13 cellular contexts compared by ENCODE assay signal in genomic region chr22:43159484-43160178, GRCh38. TPM values are rescaled to one million over a fixed set of nuclear protein-coding genes. Genes with fewer than 3 reads are reported as not detected.
DNase-seq lines count a peak whose midpoint lies in the region; ATAC-seq and TF ChIP-seq lines count a peak whose summit lies in the region.
"Had no signal": no experiment of that assay in that cellular context is flagged by ENCODE, and none has a peak within 500 bp of the region (broad histone marks: within the 10 kb centered on the region; RNA-seq: fewer than 3 reads in every experiment).

No MANE protein-coding gene starts in this region.

- peaks cover 8% of the 10 kb centered on the region for H3K4me1 Mint-ChIP-seq in activated CD4-positive, alpha-beta T cell treated with anti-CD3 and anti-CD28 coated beads, Interleukin-2, amount 10 ng/mL, durations not matched to agents 7 days and 5 days
- H3K4me1 Mint-ChIP-seq in glutamatergic neuron (ENCODE audit: low read depth, unreplicated experiment), result peaks cover 4% of the 10 kb centered on the region
- H3K4me1 Mint-ChIP-seq: activated T-helper 17 cell treated with anti-CD3 and anti-CD28 coated beads, Interleukin-2, amount 50 U/mL, for 72 hours had no signal

- DNase-seq in activated CD4-positive, alpha-beta T cell treated with anti-CD3 and anti-CD28 coated beads, Interleukin-2, amount 10 ng/mL, durations not matched to agents 7 days and 5 days, result no peak
- no peak for DNase-seq in activated CD4-positive, alpha-beta T cell treated with anti-CD3 and anti-CD28 coated beads, Interleukin-2, amount 50 U/mL, for 4 hours
- DNase-seq in Peyer's patch (peak in 2 of 3 donors; percentile 79 to 85), glutamatergic neuron (peak; percentile 53), upper lobe of left lung (peak in 1 of 2 donors; percentile 63), lower leg skin (ENCODE audit: low spot score in 2 of 2) (no peak), NCI-H146 (lab: John Stamatoyannopoulos, UW) (no peak)
- DNase-seq: CD4-positive, CD25-positive, alpha-beta regulatory T cell; midbrain; NCI-H1436; stimulated activated CD4-positive, alpha-beta T cell treated with anti-CD3 and anti-CD28 coated beads, Interleukin-1b, Interleukin-23, amount 100 ng/mL, for 48 hours had no signal

- H3K4me3 ChIP-seq in Peyer's patch, result no peak overlapping the region
- H3K4me3 ChIP-seq in upper lobe of left lung, result no peak overlapping the region
- H3K4me3 ChIP-seq in lower leg skin (ENCODE audit: low read depth, poor library complexity, severe bottlenecking), result no peak overlapping the region

- peaks cover 0 to 54% (median 0%) of the 10 kb centered on the region in 4 donors for H3K4me1 ChIP-seq in Peyer's patch
- H3K4me1 ChIP-seq in upper lobe of left lung, result peaks cover 15 to 63% (median 33%) of the 10 kb centered on the region in 4 donors

- peaks cover 2% of the 10 kb centered on the region for H3K36me3 Mint-ChIP-seq in activated CD4-positive, alpha-beta T cell treated with anti-CD3 and anti-CD28 coated beads, Interleukin-2, amount 10 ng/mL, durations not matched to agents 7 days and 5 days (ENCODE audit: low read depth)
- no peaks in the 10 kb centered on the region for H3K36me3 Mint-ChIP-seq in glutamatergic neuron (ENCODE audit: unreplicated experiment)
- H3K36me3 Mint-ChIP-seq: CD4-positive, CD25-positive, alpha-beta regulatory T cell had no signal

- intact Hi-C loops in lower leg skin (cut with DNase I; ENCODE audit: low total_unique reads), result no loop called here

- H3K27me3 ChIP-seq in Peyer's patch, result no peaks in the 10 kb centered on the region
- H3K27me3 ChIP-seq in upper lobe of left lung, result no peaks in the 10 kb centered on the region

- H3K27ac Mint-ChIP-seq in activated CD4-positive, alpha-beta T cell treated with anti-CD3 and anti-CD28 coated beads, Interleukin-2, amount 10 ng/mL, durations not matched to agents 7 days and 5 days, result peak overlapping the region; percentile 9
- H3K27ac Mint-ChIP-seq in glutamatergic neuron (ENCODE audit: unreplicated experiment), result no peak overlapping the region
- H3K27ac Mint-ChIP-seq: activated T-helper 17 cell treated with anti-CD3 and anti-CD28 coated beads, Interleukin-2, amount 50 U/mL, for 72 hours; CD4-positive, CD25-positive, alpha-beta regulatory T cell had no signal

- H3K4me3 Mint-ChIP-seq in activated CD4-positive, alpha-beta T cell treated with anti-CD3 and anti-CD28 coated beads, Interleukin-2, amount 10 ng/mL, durations not matched to agents 7 days and 5 days, result no peak overlapping the region
- no peak overlapping the region for H3K4me3 Mint-ChIP-seq in glutamatergic neuron (ENCODE audit: unreplicated experiment)
- H3K4me3 Mint-ChIP-seq: activated T-helper 17 cell treated with anti-CD3 and anti-CD28 coated beads, Interleukin-2, amount 50 U/mL, for 72 hours; CD4-positive, CD25-positive, alpha-beta regulatory T cell had no signal

- H3K9me3 Mint-ChIP-seq in activated CD4-positive, alpha-beta T cell treated with anti-CD3 and anti-CD28 coated beads, Interleukin-2, amount 10 ng/mL, durations not matched to agents 7 days and 5 days, result no peaks in the 10 kb centered on the region
- H3K9me3 Mint-ChIP-seq in glutamatergic neuron (ENCODE audit: unreplicated experiment), result peaks cover 3% of the 10 kb centered on the region
- H3K9me3 Mint-ChIP-seq: activated T-helper 17 cell treated with anti-CD3 and anti-CD28 coated beads, Interleukin-2, amount 50 U/mL, for 72 hours; CD4-positive, CD25-positive, alpha-beta regulatory T cell had no signal

- POLR2A ChIA-PET in activated CD4-positive, alpha-beta T cell treated with anti-CD3 and anti-CD28 coated beads, Interleukin-2, amount 10 ng/mL, durations not matched to agents 7 days and 5 days (lab: Charles Lee), result no interaction called here

- TF ChIP-seq EP300 in upper lobe of left lung (IDR thresholded peaks at IDR 0.05), result no peak

- 60 to 63% methylated on average over 15 to 18 of the region's 18 CpGs for WGBS in upper lobe of left lung, 2 donors
- WGBS in lower leg skin, 2 donors, result 23 to 51% methylated on average over 10 to 13 of the region's 18 CpGs

- no peaks in the 10 kb centered on the region for H3K27me3 Mint-ChIP-seq in activated CD4-positive, alpha-beta T cell treated with anti-CD3 and anti-CD28 coated beads, Interleukin-2, amount 10 ng/mL, durations not matched to agents 7 days and 5 days
- H3K27me3 Mint-ChIP-seq in glutamatergic neuron (ENCODE audit: unreplicated experiment), result peaks cover 9% of the 10 kb centered on the region
- H3K27me3 Mint-ChIP-seq: activated T-helper 17 cell treated with anti-CD3 and anti-CD28 coated beads, Interleukin-2, amount 50 U/mL, for 72 hours; CD4-positive, CD25-positive, alpha-beta regulatory T cell had no signal

- CTCF ChIA-PET in activated CD4-positive, alpha-beta T cell treated with anti-CD3 and anti-CD28 coated beads, Interleukin-2, amount 10 ng/mL, durations not matched to agents 7 days and 5 days (lab: Charles Lee), result interaction anchor here (0.7 kb wide), 1 partner anchor 28 kb away, joined by 3 read pairs; no protein-coding TSS in a partner anchor

- peak overlapping the region in 3 of 4 donors; percentile 23 to 52 (median 36) for H3K27ac ChIP-seq in Peyer's patch
- peak overlapping the region in 2 of 4 donors; percentile 21 to 27 for H3K27ac ChIP-seq in upper lobe of left lung

- ATAC-seq in upper lobe of left lung (ENCODE audit: low FRiP score in 2 of 2), result no peak
- no peak for ATAC-seq in HG02759 (IDR thresholded peaks at IDR 0.05; ENCODE audit: unreplicated experiment)
- ATAC-seq: activated T-helper 17 cell treated with anti-CD3 and anti-CD28 coated beads, Interleukin-2, amount 50 U/mL, for 72 hours had no signal

- H3K9me3 ChIP-seq in Peyer's patch (no peaks in the 10 kb centered on the region), upper lobe of left lung (no peaks in the 10 kb centered on the region)

- TF ChIP-seq POLR2A in Peyer's patch (IDR thresholded peaks at IDR 0.05) (no peak), upper lobe of left lung (IDR thresholded peaks at IDR 0.05) (no peak), lower leg skin (IDR thresholded peaks at IDR 0.05) (no peak)

- peak in 4 of 6 experiments; percentile 30 to 72 (median 66) for TF ChIP-seq CTCF in Peyer's patch (IDR thresholded peaks at IDR 0.05)
- peak; percentile 52 for TF ChIP-seq CTCF in glutamatergic neuron (IDR thresholded peaks at IDR 0.05; ENCODE audit: partially characterized antibody, unreplicated experiment)
- TF ChIP-seq CTCF in upper lobe of left lung (IDR thresholded peaks at IDR 0.05), result peak; percentile 32 to 56 (median 39)
- no peak for TF ChIP-seq CTCF in lower leg skin (IDR thresholded peaks at IDR 0.05)

- H3K36me3 ChIP-seq in Peyer's patch (peaks cover 0 to 14% (median 0%) of the 10 kb centered on the region in 3 donors), upper lobe of left lung (peaks cover 0 to 48% (median 24%) of the 10 kb centered on the region in 4 donors)

RNA-seq across cellular contexts. Expression of gene TSPO, which starts 8.3 kb away (rescaled TPM):
- total RNA-seq in activated CD4-positive, alpha-beta T cell treated with anti-CD3 and anti-CD28 coated beads, Interleukin-2, amount 10 ng/mL, durations not matched to agents 7 days and 5 days, result 100 to 1,000 TPM in 1 of 2 experiments, 10 to 100 TPM in 1; 90.9 to 122 TPM
- total RNA-seq in Peyer's patch (100 to 1,000 TPM; 220 to 304 (median 270) TPM), glutamatergic neuron (ENCODE audit: unreplicated experiment) (4.0 TPM), upper lobe of left lung (100 to 1,000 TPM; 127 to 426 (median 315) TPM), lower leg skin (100 to 1,000 TPM; 695 to 923 (median 775) TPM)

RNA-seq across cellular contexts. Expression of gene MCAT, which starts 16.4 kb away (rescaled TPM):
- 10 to 100 TPM in 1 of 2 experiments, 1 to 10 TPM in 1; 9.5 to 10.4 TPM for total RNA-seq in activated CD4-positive, alpha-beta T cell treated with anti-CD3 and anti-CD28 coated beads, Interleukin-2, amount 10 ng/mL, durations not matched to agents 7 days and 5 days
- total RNA-seq in Peyer's patch, result 10 to 100 TPM in 3 of 4 donors, 1 to 10 TPM in 1; 9.1 to 28.5 (median 15.1) TPM
- total RNA-seq in glutamatergic neuron (ENCODE audit: unreplicated experiment), result 12.7 TPM
- 10 to 100 TPM; 15.6 to 34.4 (median 18.5) TPM for total RNA-seq in upper lobe of left lung
- 10 to 100 TPM; 21.5 to 28.1 (median 25.5) TPM for total RNA-seq in lower leg skin

RNA-seq across cellular contexts. Expression of gene TTLL12, which starts 27.3 kb away (rescaled TPM):
- total RNA-seq in activated CD4-positive, alpha-beta T cell treated with anti-CD3 and anti-CD28 coated beads, Interleukin-2, amount 10 ng/mL, durations not matched to agents 7 days and 5 days, result 10 to 100 TPM; 42.9 to 44.6 TPM
- total RNA-seq in Peyer's patch, result 10 to 100 TPM; 34.7 to 77.8 (median 58.2) TPM
- 36.6 TPM for total RNA-seq in glutamatergic neuron (ENCODE audit: unreplicated experiment)
- 10 to 100 TPM; 19.6 to 49.2 (median 25.0) TPM for total RNA-seq in upper lobe of left lung
- 10 to 100 TPM; 65.9 to 85.5 (median 72.8) TPM for total RNA-seq in lower leg skin

RNA-seq across cellular contexts. Expression of gene BIK, which starts 49.1 kb away (rescaled TPM):
- total RNA-seq in activated CD4-positive, alpha-beta T cell treated with anti-CD3 and anti-CD28 coated beads, Interleukin-2, amount 10 ng/mL, durations not matched to agents 7 days and 5 days, result 1 to 10 TPM; 1.4 to 1.9 TPM
- total RNA-seq in Peyer's patch (10 to 100 TPM in 2 of 4 donors, 1 to 10 TPM in 1, not detected in 1; 7.4 to 16.5 (median 15.6) TPM), glutamatergic neuron (ENCODE audit: unreplicated experiment) (17.3 TPM), upper lobe of left lung (1 to 10 TPM in 4 of 6 donors, not detected in 2; 2.3 to 6.2 (median 2.7) TPM), lower leg skin (10 to 100 TPM in 1 of 4 donors, 1 to 10 TPM in 3; 2.6 to 12.6 (median 9.5) TPM)

Comparison
In these comparisons a context has a peak if more than half of its experiments do, and no peak if none do; other contexts are left out.
1. DNase-seq: peak in Peyer's patch (2 of 3) and glutamatergic neuron (single experiment); none in activated CD4-positive, alpha-beta T cell treated with anti-CD3 and anti-CD28 coated beads, Interleukin-2, amount 10 ng/mL, durations not matched to agents 7 days and 5 days (single experiment), activated CD4-positive, alpha-beta T cell treated with anti-CD3 and anti-CD28 coated beads, Interleukin-2, amount 50 U/mL, for 4 hours (0 of 2), lower leg skin (0 of 2) and NCI-H146 (single experiment).
2. CTCF ChIP-seq: peak in Peyer's patch (4 of 6), glutamatergic neuron (single experiment) and upper lobe of left lung (6 of 6); none in lower leg skin (0 of 3).
3. RNA of gene TSPO, which starts 8.3 kb away (total RNA-seq): 695 to 923 TPM in lower leg skin, 127 to 426 TPM in upper lobe of left lung, 220 to 304 TPM in Peyer's patch and 90.9 to 122 TPM in activated CD4-positive, alpha-beta T cell treated with anti-CD3 and anti-CD28 coated beads, Interleukin-2, amount 10 ng/mL, durations not matched to agents 7 days and 5 days; 4.0 TPM in glutamatergic neuron (single experiment); every median in the first group is over 10 times any median in the second.